25 cellular contexts compared by ENCODE assay signal in the genomic region with DNA sequence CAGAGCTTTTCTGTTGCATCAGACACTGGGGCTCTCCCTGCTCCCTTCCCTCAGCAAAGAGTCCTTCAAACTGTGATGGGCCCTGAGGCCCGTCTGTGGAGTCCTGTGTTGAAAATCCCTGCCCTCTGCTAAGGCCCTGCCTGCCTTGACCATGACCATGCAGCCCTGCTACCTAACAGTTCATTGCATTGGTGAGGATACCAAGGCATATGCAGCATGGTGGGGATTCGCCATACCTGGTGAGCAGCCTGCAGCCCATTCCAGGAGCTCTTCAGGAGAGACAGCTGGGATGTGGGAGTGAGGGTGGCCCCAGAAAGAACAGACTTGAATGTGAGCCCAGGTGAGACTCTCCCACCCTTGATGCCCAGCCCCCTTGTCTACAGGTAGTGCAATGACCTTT.
DNase-seq lines count a peak whose midpoint lies in the region; ATAC-seq and TF ChIP-seq lines count a peak whose summit lies in the region.
"Had no signal": no experiment of that assay in that cellular context is flagged by ENCODE, and none has a peak within 500 bp of the region (broad histone marks: within the 10 kb centered on the region; RNA-seq: fewer than 3 reads in every experiment).

No MANE protein-coding gene starts in this region.

- intact Hi-C loops in IMR-90 (cut with micrococcal nuclease): loop anchor here (1.0 kb wide), 1 partner anchor 26 kb away; no protein-coding TSS in a partner anchor
- intact Hi-C loops in esophagus muscularis mucosa (cut with DNase I): no loop called here
- intact Hi-C loops in upper lobe of right lung (cut with DNase I): no loop called here

- H3K9me3 ChIP-seq in IMR-90 (ENCODE audit: control insufficient read depth, insufficient read depth, low read length) (no peaks in the 10 kb centered on the region), esophagus muscularis mucosa (no peaks in the 10 kb centered on the region), upper lobe of right lung (no peaks in the 10 kb centered on the region)
- H3K9me3 ChIP-seq: BE2C, BLaER1 had no signal

- H3K9me3 Mint-ChIP-seq in activated naive CD8-positive, alpha-beta T cell treated with anti-CD3 and anti-CD28 coated beads for 36 hours: no peaks in the 10 kb centered on the region
- H3K9me3 Mint-ChIP-seq: CD4-positive, alpha-beta memory T cell; CD8-positive, alpha-beta memory T cell had no signal

- no peaks in the 10 kb centered on the region for H3K79me1 ChIP-seq in IMR-90 (ENCODE audit: low read depth in 1 of 2, low read length in 2 of 2)

- H3K36me3 Mint-ChIP-seq in activated naive CD8-positive, alpha-beta T cell treated with anti-CD3 and anti-CD28 coated beads for 36 hours: no peaks in the 10 kb centered on the region
- H3K36me3 Mint-ChIP-seq: CD14-positive monocyte; CD4-positive, alpha-beta memory T cell; CD4-positive, CD25-positive, alpha-beta regulatory T cell; CD8-positive, alpha-beta memory T cell had no signal

- H3K4me1 ChIP-seq in IMR-90 (ENCODE audit: control insufficient read depth, insufficient read depth, low read length) (no peaks in the 10 kb centered on the region), esophagus muscularis mucosa (no peaks in the 10 kb centered on the region), upper lobe of right lung (no peaks in the 10 kb centered on the region)
- H3K4me1 ChIP-seq: BE2C, BLaER1 had no signal

- no peak overlapping the region for H2AK9ac ChIP-seq in IMR-90 (replicated peaks; ENCODE audit: low read depth, low read length, poor library complexity)

- no peak overlapping the region for H4K8ac ChIP-seq in IMR-90 (ENCODE audit: low read depth in 2 of 2, low read length in 2 of 2)

- no peaks in the 10 kb centered on the region for H3K9me1 ChIP-seq in IMR-90 (ENCODE audit: insufficient read depth, low read length)

- no CpG with 5 or more reads among the region's 2 CpGs for WGBS in IMR-90 (ENCODE audit: extremely low coverage in 2 of 2, insufficient read length in 1 of 2), 2 experiments
- 84% methylated on average over 2 of the region's 2 CpGs for WGBS in esophagus muscularis mucosa

- dilution Hi-C loops in IMR-90 (cut with HindIII; ENCODE audit: low sequenced_read_pairs, unreplicated experiment): no loop called here

- no peak overlapping the region for H3K14ac ChIP-seq in IMR-90 (replicated peaks; ENCODE audit: low read depth, low read length)

- H3K4me3 Mint-ChIP-seq in activated naive CD8-positive, alpha-beta T cell treated with anti-CD3 and anti-CD28 coated beads for 36 hours: no peak overlapping the region
- H3K4me3 Mint-ChIP-seq: CD14-positive monocyte; CD4-positive, alpha-beta memory T cell; CD4-positive, CD25-positive, alpha-beta regulatory T cell; CD8-positive, alpha-beta memory T cell had no signal

- ATAC-seq in IMR-90 (ENCODE audit: low read depth) (no peak), upper lobe of right lung (peak; percentile 42), HG02970 (IDR thresholded peaks at IDR 0.05; ENCODE audit: low FRiP score, unreplicated experiment) (no peak), HG02642 (IDR thresholded peaks at IDR 0.05; ENCODE audit: poor library complexity, unreplicated experiment) (no peak)
- ATAC-seq: GM12878 had no signal

- no peak for DNase-seq in IMR-90
- peak; percentile 89 for DNase-seq in esophagus muscularis mucosa (ENCODE audit: extremely low spot score)
- no peak for DNase-seq in upper lobe of right lung
- no peak for DNase-seq in activated naive CD8-positive, alpha-beta T cell treated with anti-CD3 and anti-CD28 coated beads for 36 hours
- no peak for DNase-seq in stimulated activated CD4-positive, alpha-beta T cell treated with anti-CD3 and anti-CD28 coated beads, Interleukin-2, amount 100 ng/mL, for 24 hours
- DNase-seq: 8988T; ACHN; BE2C; C1 segment of cervical spinal cord; CD4-positive, alpha-beta memory T cell; CD4-positive, CD25-positive, alpha-beta regulatory T cell; CD8-positive, alpha-beta memory T cell; COR-L47; DMS 273 treated with DMSO at 0.1 percent for 48 hours; DMS153; DMS53; DMS79; DND-41; EL; GDM1 had no signal

- H3K27ac ChIP-seq in IMR-90 (ENCODE audit: insufficient read depth, low read length) (no peak overlapping the region), esophagus muscularis mucosa (replicated peaks in 1 of 4) (no peak overlapping the region), upper lobe of right lung (no peak overlapping the region)
- H3K27ac ChIP-seq: BLaER1 had no signal

- H3K4ac ChIP-seq in IMR-90 (ENCODE audit: low read depth, low read length): no peak overlapping the region

- H3K27me3 ChIP-seq in IMR-90 (ENCODE audit: control insufficient read depth, insufficient read depth, low read length) (peaks cover 9% of the 10 kb centered on the region), esophagus muscularis mucosa (no peaks in the 10 kb centered on the region), upper lobe of right lung (no peaks in the 10 kb centered on the region)
- H3K27me3 ChIP-seq: BLaER1 had no signal

- CTCF ChIA-PET in IMR-90 (lab: Yijun Ruan, JAX): interaction anchor here (1.1 kb wide), 1 partner anchor 29 kb away, joined by 3 read pairs; no protein-coding TSS in a partner anchor

- no peak overlapping the region for H3K4me2 ChIP-seq in IMR-90 (ENCODE audit: low read depth, low read length)
- H3K4me2 ChIP-seq: BLaER1 had no signal

- H3K9ac ChIP-seq in IMR-90 (ENCODE audit: low read depth, low read length): no peak overlapping the region
- H3K9ac ChIP-seq: BLaER1 had no signal

- H2BK120ac ChIP-seq in IMR-90 (ENCODE audit: low read depth, low read length): no peak overlapping the region

- no peak overlapping the region for H2BK5ac ChIP-seq in IMR-90 (ENCODE audit: low read depth, low read length, poor library complexity, severe bottlenecking)

- in situ Hi-C loops in IMR-90 (cut with MboI; ENCODE audit: low sequenced_read_pairs): no loop called here

- H4K91ac ChIP-seq in IMR-90 (ENCODE audit: insufficient read depth, low read depth, low read length): no peak overlapping the region

- H3K56ac ChIP-seq in IMR-90 (ENCODE audit: extremely low read depth, insufficient read depth, low read length): no peak overlapping the region

- TF ChIP-seq RAD21 in IMR-90 (IDR thresholded peaks at IDR 0.05; ENCODE audit: low read length): no peak

- H2BK15ac ChIP-seq in IMR-90 (ENCODE audit: low read depth, low read length): no peak overlapping the region

- no peak for TF ChIP-seq CTCF in IMR-90 (conservative IDR thresholded peaks at IDR 0.05; ENCODE audit: low read depth, low read length)
- TF ChIP-seq CTCF in esophagus muscularis mucosa (IDR thresholded peaks at IDR 0.05): no peak
- TF ChIP-seq CTCF in upper lobe of right lung (IDR thresholded peaks at IDR 0.05): no peak

- no peaks in the 10 kb centered on the region for H3K36me3 ChIP-seq in IMR-90 (ENCODE audit: control insufficient read depth, insufficient read depth, low read length)
- no peaks in the 10 kb centered on the region for H3K36me3 ChIP-seq in esophagus muscularis mucosa
- H3K36me3 ChIP-seq in upper lobe of right lung: no peaks in the 10 kb centered on the region
- H3K36me3 ChIP-seq: BE2C, BLaER1 had no signal

- H3K4me3 ChIP-seq in IMR-90 (ENCODE audit: insufficient read depth, low read depth, low read length) (no peak overlapping the region), esophagus muscularis mucosa (no peak overlapping the region), upper lobe of right lung (no peak overlapping the region)
- H3K4me3 ChIP-seq: BLaER1, GM12878 had no signal

- TF ChIP-seq POLR2A in IMR-90 (IDR thresholded peaks at IDR 0.05; ENCODE audit: low read depth, low read length) (no peak), esophagus muscularis mucosa (IDR thresholded peaks at IDR 0.05; ENCODE audit: low read depth) (no peak)

- no peak overlapping the region for H2BK20ac ChIP-seq in IMR-90 (ENCODE audit: low read depth, low read length)

- no peak overlapping the region for H3K23ac ChIP-seq in IMR-90 (ENCODE audit: low read depth, low read length)

- no peak overlapping the region for H3K18ac ChIP-seq in IMR-90 (ENCODE audit: low read depth, low read length)

- no peaks in the 10 kb centered on the region for H4K20me1 ChIP-seq in IMR-90 (ENCODE audit: insufficient read depth, low read length)
- H4K20me1 ChIP-seq: BLaER1 had no signal

- H2AFZ ChIP-seq in IMR-90 (replicated peaks; ENCODE audit: low read length, poor library complexity): peak overlapping the region; percentile 10

- H3K4me1 Mint-ChIP-seq in activated naive CD8-positive, alpha-beta T cell treated with anti-CD3 and anti-CD28 coated beads for 36 hours: no peaks in the 10 kb centered on the region
- H3K4me1 Mint-ChIP-seq: CD4-positive, alpha-beta memory T cell; CD4-positive, CD25-positive, alpha-beta regulatory T cell; CD8-positive, alpha-beta memory T cell had no signal

- no peak overlapping the region for H2AK5ac ChIP-seq in IMR-90 (ENCODE audit: low read depth, low read length)

- H3K27me3 Mint-ChIP-seq in activated naive CD8-positive, alpha-beta T cell treated with anti-CD3 and anti-CD28 coated beads for 36 hours: peaks cover 8% of the 10 kb centered on the region

- no peak for TF ChIP-seq EP300 in esophagus muscularis mucosa (IDR thresholded peaks at IDR 0.05)

- POLR2A ChIA-PET in IMR-90 (lab: Charles Lee; ENCODE audit: unreplicated experiment): no interaction called here

- no TSS peak for BruUV-seq in IMR-90 (replicated peaks; lab: Mats Ljungman, UMichigan)

- no peak overlapping the region for H3K27ac Mint-ChIP-seq in activated naive CD8-positive, alpha-beta T cell treated with anti-CD3 and anti-CD28 coated beads for 36 hours
- H3K27ac Mint-ChIP-seq: CD14-positive monocyte; CD4-positive, alpha-beta memory T cell; CD4-positive, CD25-positive, alpha-beta regulatory T cell had no signal

- no peak overlapping the region for H4K5ac ChIP-seq in IMR-90 (ENCODE audit: low read depth, low read length)

TF ChIP-seq in IMR-90, 13 proteins besides CTCF, POLR2A, EP300 and RAD21 (continues in another document):
- no peak for TF ChIP-seq SMC3 (IDR thresholded peaks at IDR 0.05; ENCODE audit: low read depth, low read length)
- no peak for TF ChIP-seq RCOR1 (IDR thresholded peaks at IDR 0.05; ENCODE audit: insufficient replicate concordance, low read length)
- TF ChIP-seq RFX5 (IDR thresholded peaks at IDR 0.05; ENCODE audit: low read depth, low read length): no peak
- TF ChIP-seq CHD1 (IDR thresholded peaks at IDR 0.05; ENCODE audit: low read depth, low read length): no peak
- TF ChIP-seq MAZ (IDR thresholded peaks at IDR 0.05; ENCODE audit: borderline replicate concordance, low read depth, low read length): no peak
- TF ChIP-seq, protein P1, sequence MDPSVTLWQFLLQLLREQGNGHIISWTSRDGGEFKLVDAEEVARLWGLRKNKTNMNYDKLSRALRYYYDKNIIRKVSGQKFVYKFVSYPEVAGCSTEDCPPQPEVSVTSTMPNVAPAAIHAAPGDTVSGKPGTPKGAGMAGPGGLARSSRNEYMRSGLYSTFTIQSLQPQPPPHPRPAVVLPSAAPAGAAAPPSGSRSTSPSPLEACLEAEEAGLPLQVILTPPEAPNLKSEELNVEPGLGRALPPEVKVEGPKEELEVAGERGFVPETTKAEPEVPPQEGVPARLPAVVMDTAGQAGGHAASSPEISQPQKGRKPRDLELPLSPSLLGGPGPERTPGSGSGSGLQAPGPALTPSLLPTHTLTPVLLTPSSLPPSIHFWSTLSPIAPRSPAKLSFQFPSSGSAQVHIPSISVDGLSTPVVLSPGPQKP (IDR thresholded peaks at IDR 0.05; ENCODE audit: borderline replicate concordance, low read depth, low read length): no peak
- no peak for TF ChIP-seq FOS (IDR thresholded peaks at IDR 0.05; ENCODE audit: low read depth, low read length)
